In genomic region chr10:58477122-58477521, GRCh38 we compare ENCODE assay signal across 11 cellular contexts. TPM values are rescaled to one million over a fixed set of nuclear protein-coding genes. Genes with fewer than 3 reads are reported as not detected.
DNase-seq lines count a peak whose midpoint lies in the region; ATAC-seq, FAIRE-seq and TF ChIP-seq lines count a peak whose summit lies in the region.
"Had no signal": no experiment of that assay in that cellular context is flagged by ENCODE, and none has a peak within 500 bp of the region (broad histone marks: within the 10 kb centered on the region; RNA-seq: fewer than 3 reads in every experiment).

No MANE protein-coding gene starts in this region.

- CTCF ChIA-PET in PC-3 (lab: Charles Lee), result no interaction called here
- CTCF ChIA-PET in activated CD4-positive, alpha-beta memory T cell treated with anti-CD3 and anti-CD28 coated beads, Interleukin-2, amount 10 ng/mL, durations not matched to agents 7 days and 5 days (lab: Charles Lee), result interaction anchor here (0.6 kb wide), 1 partner anchor 408 kb away, joined by 3 read pairs; no protein-coding TSS in a partner anchor

- H3F3A ChIP-seq in PC-3 (ENCODE audit: low read length, unreplicated experiment), result no peaks in the 10 kb centered on the region

- POLR2A ChIA-PET in PC-3 (lab: Charles Lee; ENCODE audit: unreplicated experiment), result no interaction called here
- POLR2A ChIA-PET in activated CD4-positive, alpha-beta memory T cell treated with anti-CD3 and anti-CD28 coated beads, Interleukin-2, amount 10 ng/mL, durations not matched to agents 7 days and 5 days (lab: Charles Lee), result no interaction called here

- H2AFZ ChIP-seq in astrocyte (ENCODE audit: low read depth, low read length) (peak overlapping the region; percentile 64), PC-3 (ENCODE audit: low read length) (no peak overlapping the region)

- H3K4me1 Mint-ChIP-seq in astrocyte (ENCODE audit: low read depth, unreplicated experiment), result peaks cover 31% of the 10 kb centered on the region
- no peaks in the 10 kb centered on the region for H3K4me1 Mint-ChIP-seq in activated CD4-positive, alpha-beta memory T cell treated with anti-CD3 and anti-CD28 coated beads, Interleukin-2, amount 10 ng/mL, durations not matched to agents 7 days and 5 days
- H3K4me1 Mint-ChIP-seq: immature natural killer cell had no signal

- H3K27ac ChIP-seq in astrocyte (ENCODE audit: low read depth, low read length) (peak overlapping the region; percentile 36), PC-3 (ENCODE audit: low read length) (no peak overlapping the region)

- peak; percentile 69 for FAIRE-seq in astrocyte (lab: Jason Lieb, UNC)

- no peaks in the 10 kb centered on the region for H3K9me2 ChIP-seq in PC-3 (replicated peaks; ENCODE audit: low read length)

- no peak for ATAC-seq in left colon
- no peak for ATAC-seq in PC-3

- H3K4me1 ChIP-seq in astrocyte (ENCODE audit: insufficient read depth, low read length) (peaks cover 26% of the 10 kb centered on the region), PC-3 (ENCODE audit: insufficient read depth, low read length) (peaks cover 12% of the 10 kb centered on the region)

- DNase-seq in H4 (ENCODE audit: low spot score), result peak; percentile 24
- peak; percentile 90 for DNase-seq in astrocyte (ENCODE audit: low read depth)
- peak; percentile 28 for DNase-seq in iPS DF 4.7 (ENCODE audit: extremely low read depth, low spot score)
- peak; percentile 73 for DNase-seq in smooth muscle cell of the brain vasculature (ENCODE audit: low read depth, low spot score)
- no peak for DNase-seq in left colon
- no peak for DNase-seq in PC-3
- no peak for DNase-seq in NCI-H146 (lab: John Stamatoyannopoulos, UW)
- no peak for DNase-seq in activated CD4-positive, alpha-beta memory T cell treated with anti-CD3 and anti-CD28 coated beads, Interleukin-2, amount 10 ng/mL, durations not matched to agents 7 days and 5 days
- DNase-seq: COR-L47, immature natural killer cell, RPMI8226 had no signal

- intact Hi-C loops in left colon (cut with DNase I, micrococcal nuclease) (no loop called here), PC-3 (cut with micrococcal nuclease) (no loop called here)

- H3K9me3 Mint-ChIP-seq in astrocyte (ENCODE audit: unreplicated experiment), result no peaks in the 10 kb centered on the region
- H3K9me3 Mint-ChIP-seq in activated CD4-positive, alpha-beta memory T cell treated with anti-CD3 and anti-CD28 coated beads, Interleukin-2, amount 10 ng/mL, durations not matched to agents 7 days and 5 days, result no peaks in the 10 kb centered on the region

- TF ChIP-seq CTCF in astrocyte (IDR thresholded peaks at IDR 0.05; ENCODE audit: insufficient read depth, low read depth, low read length), result no peak
- TF ChIP-seq CTCF in PC-3 (conservative IDR thresholded peaks at IDR 0.05; ENCODE audit: low read depth, low read length), result no peak

- H3K36me3 ChIP-seq in astrocyte (ENCODE audit: insufficient read depth, low read length) (no peaks in the 10 kb centered on the region), PC-3 (ENCODE audit: low read depth, low read length) (no peaks in the 10 kb centered on the region)

- no peak overlapping the region for H3K9ac ChIP-seq in astrocyte (ENCODE audit: low read length)
- H3K9ac ChIP-seq in PC-3 (ENCODE audit: low read length), result no peak overlapping the region

- no peaks in the 10 kb centered on the region for H3K9me3 ChIP-seq in astrocyte (ENCODE audit: insufficient read depth, low read depth, low read length)
- no peaks in the 10 kb centered on the region for H3K9me3 ChIP-seq in PC-3 (ENCODE audit: low read length)

- no TSS peak for BruUV-seq in PC-3 (replicated peaks; lab: Mats Ljungman, UMichigan)

- H3K36me3 Mint-ChIP-seq in astrocyte (ENCODE audit: low read depth, unreplicated experiment), result no peaks in the 10 kb centered on the region
- H3K36me3 Mint-ChIP-seq in activated CD4-positive, alpha-beta memory T cell treated with anti-CD3 and anti-CD28 coated beads, Interleukin-2, amount 10 ng/mL, durations not matched to agents 7 days and 5 days (ENCODE audit: low read depth), result no peaks in the 10 kb centered on the region
- H3K36me3 Mint-ChIP-seq: immature natural killer cell had no signal

- no peaks in the 10 kb centered on the region for H3K79me2 ChIP-seq in astrocyte (ENCODE audit: insufficient read depth, low read length)
- H3K79me2 ChIP-seq in PC-3 (ENCODE audit: low read length), result no peaks in the 10 kb centered on the region

- H3K4me3 ChIP-seq in astrocyte (ENCODE audit: insufficient read depth, low read depth, low read length), result no peak overlapping the region
- H3K4me3 ChIP-seq in PC-3 (ENCODE audit: low read length), result no peak overlapping the region

- H3K27ac Mint-ChIP-seq in astrocyte (ENCODE audit: unreplicated experiment), result peak overlapping the region; percentile 35
- no peak overlapping the region for H3K27ac Mint-ChIP-seq in activated CD4-positive, alpha-beta memory T cell treated with anti-CD3 and anti-CD28 coated beads, Interleukin-2, amount 10 ng/mL, durations not matched to agents 7 days and 5 days

- H3K27me3 Mint-ChIP-seq in astrocyte (ENCODE audit: low read depth, unreplicated experiment), result peaks cover 2% of the 10 kb centered on the region
- H3K27me3 Mint-ChIP-seq in activated CD4-positive, alpha-beta memory T cell treated with anti-CD3 and anti-CD28 coated beads, Interleukin-2, amount 10 ng/mL, durations not matched to agents 7 days and 5 days, result peaks cover 4% of the 10 kb centered on the region

- H3K4me2 ChIP-seq in astrocyte (ENCODE audit: low read length) (peak overlapping the region; percentile 13), PC-3 (ENCODE audit: low read length) (no peak overlapping the region)

- no peak overlapping the region for H3K4me3 Mint-ChIP-seq in astrocyte (ENCODE audit: unreplicated experiment)
- H3K4me3 Mint-ChIP-seq in activated CD4-positive, alpha-beta memory T cell treated with anti-CD3 and anti-CD28 coated beads, Interleukin-2, amount 10 ng/mL, durations not matched to agents 7 days and 5 days, result no peak overlapping the region
- H3K4me3 Mint-ChIP-seq: immature natural killer cell had no signal

- no peaks in the 10 kb centered on the region for H4K20me1 ChIP-seq in astrocyte (ENCODE audit: insufficient read depth, low read length)
- no peaks in the 10 kb centered on the region for H4K20me1 ChIP-seq in PC-3 (ENCODE audit: low read length)

- H3K27me3 ChIP-seq in astrocyte (ENCODE audit: insufficient read depth, low read length), result no peaks in the 10 kb centered on the region
- H3K27me3 ChIP-seq in PC-3 (ENCODE audit: low read length), result peaks cover 12% of the 10 kb centered on the region; the same call in 1 of the 2 replicates

RNA-seq across cellular contexts. Expression of gene BICC1, which starts 35.5 kb away (rescaled TPM):
- 8.6 and 11.8 TPM in 2 replicates for total RNA-seq in H4 (2014; rRNA removed; shearing (Covaris generic))
- total RNA-seq in astrocyte (23.0 and 37.5 TPM in 2 replicates), left colon (1 to 10 TPM; 1.7 to 2.5 TPM), PC-3 (2014; rRNA removed) (11.9 and 13.9 TPM in 2 replicates)
- total RNA-seq in activated CD4-positive, alpha-beta memory T cell treated with anti-CD3 and anti-CD28 coated beads, Interleukin-2, amount 10 ng/mL, durations not matched to agents 7 days and 5 days, result under 1 TPM; 0.08 TPM

Comparison
In these comparisons a context has a peak if more than half of its experiments do, and no peak if none do; other contexts are left out.
1. DNase-seq: peak in H4 (single experiment), astrocyte (single experiment), iPS DF 4.7 (single experiment) and smooth muscle cell of the brain vasculature (single experiment); none in left colon (0 of 2), PC-3 (single experiment), NCI-H146 (single experiment) and activated CD4-positive, alpha-beta memory T cell treated with anti-CD3 and anti-CD28 coated beads, Interleukin-2, amount 10 ng/mL, durations not matched to agents 7 days and 5 days (single experiment).